ENCODE assay signal across 20 cellular contexts in the genomic region with DNA sequence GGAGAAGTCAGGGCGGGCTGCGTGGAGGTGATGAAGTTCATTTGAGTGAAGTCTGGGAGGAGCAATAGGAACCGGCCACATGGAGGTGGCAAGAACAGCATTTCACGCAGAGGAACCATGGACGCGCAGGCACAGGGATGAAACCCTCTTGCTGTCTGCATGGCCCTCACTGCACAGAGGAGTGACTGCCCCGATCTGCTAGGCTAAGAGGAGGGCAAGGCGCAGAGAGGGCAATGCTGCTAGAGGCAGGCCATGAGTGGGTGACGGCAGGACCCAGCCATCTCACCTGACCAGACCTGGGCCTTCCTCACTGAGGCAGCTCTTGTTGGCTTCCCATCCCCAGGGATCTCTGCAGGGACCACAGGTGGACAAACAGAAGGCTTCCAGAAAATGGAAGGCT.
"Had no signal": no experiment of that assay in that cellular context is flagged by ENCODE, and none has a peak within 500 bp of the region (broad histone marks: within the 10 kb centered on the region; RNA-seq: fewer than 3 reads in every experiment).

No MANE protein-coding gene starts in this region.

- DNase-seq: cortex of kidney; dorsolateral prefrontal cortex; effector CD8-positive, alpha-beta T cell; gastrocnemius medialis; immature natural killer cell; left cardiac atrium; left ventricle myocardium inferior; lower lobe of right lung; midbrain; sigmoid colon; stimulated activated CD4-positive, alpha-beta T cell treated with anti-CD3 and anti-CD28 coated beads, Interleukin-2, amount 100 ng/mL, for 24 hours; stimulated activated CD4-positive, alpha-beta T cell treated with anti-CD3 and anti-CD28 coated beads, Interleukin-4, amount 100 ng/mL, for 4 hours; stimulated activated naive CD4-positive, alpha-beta T cell treated with Interleukin-2 at 50 U/mL for 16 hours; transverse colon had no signal

- H3K36me3 ChIP-seq: gastrocnemius medialis, left ventricle myocardium inferior, lower lobe of right lung, neutrophil, right atrium auricular region, sigmoid colon, thoracic aorta, transverse colon had no signal

- FAIRE-seq: endometrium, keratinocyte had no signal

- H3K27ac ChIP-seq: dorsolateral prefrontal cortex, gastrocnemius medialis, left ventricle myocardium inferior, lower lobe of right lung, neutrophil, right atrium auricular region, sigmoid colon, skin epidermis, thoracic aorta, transverse colon had no signal

- H3K4me1 ChIP-seq: gastrocnemius medialis, lower lobe of right lung, transverse colon had no signal

- H3K4me3 ChIP-seq: dorsolateral prefrontal cortex, gastrocnemius medialis, left ventricle myocardium inferior, lower lobe of right lung, right atrium auricular region, sigmoid colon, skin epidermis, thoracic aorta, transverse colon had no signal

- H3K9me3 ChIP-seq: gastrocnemius medialis, left ventricle myocardium inferior, lower lobe of right lung, neutrophil, right atrium auricular region, sigmoid colon, thoracic aorta, transverse colon had no signal
